ENCODE assay signal across 8 cellular contexts in the genomic region with DNA sequence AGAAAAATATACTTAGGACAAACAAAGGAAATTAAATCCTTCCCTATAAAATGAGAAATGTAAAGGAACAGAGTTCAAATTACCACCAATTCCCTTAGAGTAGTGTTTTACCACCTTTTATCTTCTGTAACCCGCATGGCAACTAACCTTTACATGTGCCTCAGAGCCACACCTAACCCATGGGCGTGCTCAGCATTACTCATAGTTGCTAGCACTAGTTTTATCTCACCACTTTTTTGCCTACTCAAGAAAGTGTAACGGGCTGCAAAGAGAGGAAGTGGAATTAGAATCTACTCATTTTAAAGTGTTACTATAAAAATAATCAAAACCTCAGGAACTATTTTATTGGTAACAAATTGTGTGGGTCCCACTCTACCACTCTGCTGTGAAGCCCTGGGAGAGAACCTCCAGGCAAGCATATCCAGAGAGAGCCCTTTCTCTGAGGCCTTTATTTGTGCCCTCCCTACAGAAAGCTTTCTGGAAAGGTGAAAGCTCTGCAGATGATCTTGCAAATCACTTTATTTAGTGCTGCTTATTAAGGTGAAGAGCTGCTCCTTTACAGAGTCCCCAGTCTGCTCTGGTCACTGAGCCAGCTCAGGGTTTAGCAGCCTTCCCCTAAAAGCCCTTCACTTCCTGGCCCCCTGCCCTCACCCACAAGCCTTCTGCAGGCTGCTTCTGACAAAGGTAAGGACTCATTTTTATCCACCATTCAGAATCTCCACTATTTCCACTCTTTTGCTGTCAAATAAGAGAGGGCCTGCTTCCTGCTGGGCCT.
A peak's percentile ranks its signal among the peaks of the same experiment; 100 is the strongest.
DNase-seq lines count a peak whose midpoint lies in the region; ATAC-seq, FAIRE-seq and TF ChIP-seq lines count a peak whose summit lies in the region.

No MANE protein-coding gene starts in this region.

- H3K9me3 ChIP-seq in BLaER1, result 0 out of 2 replicates have a peak, but pooled peaks cover 6% of the 10 kb centered on the region
- 0 out of 2 replicates have a peak, but pooled peaks cover 2% of the 10 kb centered on the region for H3K9me3 ChIP-seq in MG63
- H3K9me3 ChIP-seq in gastrocnemius medialis, result no peaks in the 10 kb centered on the region
- H3K9me3 ChIP-seq in suprapubic skin, result no peaks in the 10 kb centered on the region
- H3K9me3 ChIP-seq in HepG2 (ENCODE audit: low read length), result no peaks in the 10 kb centered on the region

- no peak for TF ChIP-seq POLR2A in gastrocnemius medialis (IDR thresholded peaks at IDR 0.05)
- no peak for TF ChIP-seq POLR2A in suprapubic skin (IDR thresholded peaks at IDR 0.05)
- TF ChIP-seq POLR2A in HepG2 (IDR thresholded peaks at IDR 0.05; ENCODE audit: insufficient read depth in 1 of 2, low read depth in 2 of 2, low read length in 2 of 2), result no peak

- no peak for TF ChIP-seq CTCF in omental fat pad (IDR thresholded peaks at IDR 0.05)
- TF ChIP-seq CTCF in gastrocnemius medialis (IDR thresholded peaks at IDR 0.05 in 4 of 5, conservative IDR thresholded peaks at IDR 0.05 in 1 of 5), result no peak
- no peak for TF ChIP-seq CTCF in suprapubic skin (IDR thresholded peaks at IDR 0.05)
- TF ChIP-seq CTCF in HepG2 (CRISPR knock-in tag; IDR thresholded peaks at IDR 0.05), result no peak

- H3K36me3 ChIP-seq in BLaER1, result no peaks in the 10 kb centered on the region
- H3K36me3 ChIP-seq in MG63, result no peaks in the 10 kb centered on the region
- no peaks in the 10 kb centered on the region for H3K36me3 ChIP-seq in gastrocnemius medialis
- no peaks in the 10 kb centered on the region for H3K36me3 ChIP-seq in suprapubic skin
- no peaks in the 10 kb centered on the region for H3K36me3 ChIP-seq in HepG2 (replicated peaks in 1 of 2; ENCODE audit: control insufficient read depth in 1 of 2, insufficient read depth in 2 of 2, low read length in 2 of 2)

- intact Hi-C loops in gastrocnemius medialis (cut with DNase I; ENCODE audit: low total_unique reads) (no loop called here), HepG2 (cut with micrococcal nuclease; ENCODE audit: unreplicated experiment) (no loop called here)

- H3K4me3 ChIP-seq in BLaER1 (no peak overlapping the region), MG63 (no peak overlapping the region), gastrocnemius medialis (no peak overlapping the region), suprapubic skin (no peak overlapping the region), HepG2 (replicated peaks in 1 of 3; ENCODE audit: insufficient read depth in 1 of 3, low read depth in 2 of 3, low read length in 3 of 3) (no peak overlapping the region)

- no peak overlapping the region for H2AFZ ChIP-seq in HepG2 (ENCODE audit: low read length)

- no peak overlapping the region for H3K27ac ChIP-seq in BLaER1
- H3K27ac ChIP-seq in gastrocnemius medialis, result no peak overlapping the region
- H3K27ac ChIP-seq in suprapubic skin, result no peak overlapping the region
- H3K27ac ChIP-seq in HepG2 (ENCODE audit: extremely low read length, insufficient read depth, low read length), result no peak overlapping the region

- H3K4me1 ChIP-seq in BLaER1, result peaks cover 14% of the 10 kb centered on the region
- no peaks in the 10 kb centered on the region for H3K4me1 ChIP-seq in gastrocnemius medialis
- H3K4me1 ChIP-seq in suprapubic skin, result no peaks in the 10 kb centered on the region
- H3K4me1 ChIP-seq in HepG2 (ENCODE audit: insufficient read depth, low read length), result no peaks in the 10 kb centered on the region

- peak; percentile 9 for DNase-seq in MG63
- DNase-seq in activated T-helper 1 cell treated with Interleukin-2 at 50 U/mL for 16 hours (ENCODE audit: low read depth), result peak; percentile 38
- no peak for DNase-seq in omental fat pad (ENCODE audit: low spot score)
- no peak for DNase-seq in gastrocnemius medialis
- DNase-seq in suprapubic skin (ENCODE audit: low spot score in 2 of 2), result no peak
- DNase-seq in HepG2 (ENCODE audit: low spot score), result no peak

- H3K27me3 ChIP-seq in BLaER1, result no peaks in the 10 kb centered on the region
- H3K27me3 ChIP-seq in MG63, result no peaks in the 10 kb centered on the region
- no peaks in the 10 kb centered on the region for H3K27me3 ChIP-seq in gastrocnemius medialis
- no peaks in the 10 kb centered on the region for H3K27me3 ChIP-seq in suprapubic skin
- no peaks in the 10 kb centered on the region; a peak in 1 of 5 replicates for H3K27me3 ChIP-seq in HepG2 (ENCODE audit: control insufficient read depth in 1 of 2, insufficient read depth in 2 of 2, low read length in 2 of 2)

- peak overlapping the region; percentile 19 for H3K4me2 ChIP-seq in BLaER1
- H3K4me2 ChIP-seq in HepG2 (ENCODE audit: low read depth, low read length), result no peak overlapping the region

- POLR2A ChIA-PET in HepG2 (lab: Yijun Ruan, JAX), result no interaction called here

- TF ChIP-seq EP300 in suprapubic skin (IDR thresholded peaks at IDR 0.05) (no peak), HepG2 (IDR thresholded peaks at IDR 0.05; ENCODE audit: low read depth in 2 of 2, low read length in 2 of 2) (no peak), HepG2 (CRISPR knock-in tag; IDR thresholded peaks at IDR 0.05; ENCODE audit: borderline replicate concordance) (no peak)

- 40% methylated on average over 3 of the region's 3 CpGs for WGBS in suprapubic skin
- under 1% methylated on average over 3 of the region's 3 CpGs for WGBS in HepG2 (ENCODE audit: low lambda C conversion rate)

- CTCF ChIA-PET in HepG2 (lab: Yijun Ruan, JAX; ENCODE audit: low intra/inter-chr PET ratio, low total read pairs), result no interaction called here

- BruUV-seq in HepG2 (replicated peaks; lab: Mats Ljungman, UMichigan), result no TSS peak

- ATAC-seq in GM21515 (IDR thresholded peaks at IDR 0.05; ENCODE audit: unreplicated experiment) (peak; percentile 86), omental fat pad (ENCODE audit: low FRiP score) (peak; percentile 68), gastrocnemius medialis (no peak), HepG2 (no peak)

- H3K9ac ChIP-seq in BLaER1 (no peak overlapping the region), HepG2 (ENCODE audit: insufficient read depth, low read depth, low read length) (no peak overlapping the region)

- in situ Hi-C loops in gastrocnemius medialis (cut with MboI; ENCODE audit: low sequenced_read_pairs in 4 of 4) (no loop called here), HepG2 (cut with HindIII; ENCODE audit: extremely low pct_ligation_motif_present, low pct_unique_long_range_greater_than_20kb) (no loop called here)

- no peaks in the 10 kb centered on the region for H3K79me2 ChIP-seq in HepG2 (ENCODE audit: insufficient read depth, low read length)

- no peak for TF ChIP-seq RAD21 in HepG2 (CRISPR knock-in tag; IDR thresholded peaks at IDR 0.05)

- no peak for FAIRE-seq in HepG2 (lab: Jason Lieb, UNC)

- no peaks in the 10 kb centered on the region for H4K20me1 ChIP-seq in BLaER1
- H4K20me1 ChIP-seq in HepG2 (ENCODE audit: insufficient read depth, low read length), result no peaks in the 10 kb centered on the region

TF ChIP-seq in HepG2, 621 proteins besides CTCF, POLR2A, EP300 and RAD21:
- TF ChIP-seq ZNF337 (CRISPR knock-in tag; IDR thresholded peaks at IDR 0.05; ENCODE audit: borderline replicate concordance, low read depth) (no peak), ZNF788 (CRISPR knock-in tag; IDR thresholded peaks at IDR 0.05; ENCODE audit: borderline replicate concordance) (no peak)

Comparison
In these comparisons a context has a peak if more than half of its experiments do, and no peak if none do; other contexts are left out.
1. ATAC-seq: peak in GM21515 (single experiment) and omental fat pad (single experiment); none in gastrocnemius medialis (0 of 2) and HepG2 (single experiment).
2. DNase-seq: peak in MG63 (single experiment) and activated T-helper 1 cell treated with Interleukin-2 at 50 U/mL for 16 hours (single experiment); none in omental fat pad (single experiment), gastrocnemius medialis (0 of 2), suprapubic skin (0 of 2) and HepG2 (single experiment).